In the genomic region with DNA sequence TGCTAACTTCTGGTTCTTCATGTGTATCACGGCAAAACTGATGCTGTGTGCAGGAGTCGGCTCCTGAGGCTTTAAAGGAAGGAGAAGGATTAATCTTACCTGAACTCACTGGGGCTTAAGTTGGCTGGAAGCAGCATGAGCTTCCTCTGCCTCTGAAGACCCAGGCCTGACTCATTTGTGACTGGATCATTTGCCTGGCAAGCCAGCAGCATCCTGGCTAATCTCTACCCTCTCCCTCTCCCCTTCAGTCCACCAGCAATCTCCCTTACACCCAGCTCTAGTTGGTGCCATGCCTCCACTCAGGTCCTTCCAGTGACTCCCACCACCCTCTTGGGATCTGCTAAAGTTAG, we compare ENCODE assay signal across 1 cellular context.
TF ChIP-seq lines count a peak whose summit lies in the region.

No MANE protein-coding gene starts in this region.

TF ChIP-seq in SK-N-SH treated with all-trans-retinoic acid at 6 μM for 48 hours, 23 proteins besides CTCF, POLR2A, EP300 and RAD21 (continued from another document):
- TF ChIP-seq, protein P1, sequence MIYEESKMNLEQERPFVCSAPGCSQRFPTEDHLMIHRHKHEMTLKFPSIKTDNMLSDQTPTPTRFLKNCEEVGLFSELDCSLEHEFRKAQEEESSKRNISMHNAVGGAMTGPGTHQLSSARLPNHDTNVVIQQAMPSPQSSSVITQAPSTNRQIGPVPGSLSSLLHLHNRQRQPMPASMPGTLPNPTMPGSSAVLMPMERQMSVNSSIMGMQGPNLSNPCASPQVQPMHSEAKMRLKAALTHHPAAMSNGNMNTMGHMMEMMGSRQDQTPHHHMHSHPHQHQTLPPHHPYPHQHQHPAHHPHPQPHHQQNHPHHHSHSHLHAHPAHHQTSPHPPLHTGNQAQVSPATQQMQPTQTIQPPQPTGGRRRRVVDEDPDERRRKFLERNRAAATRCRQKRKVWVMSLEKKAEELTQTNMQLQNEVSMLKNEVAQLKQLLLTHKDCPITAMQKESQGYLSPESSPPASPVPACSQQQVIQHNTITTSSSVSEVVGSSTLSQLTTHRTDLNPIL (CRISPR knock-in tag; IDR thresholded peaks at IDR 0.05; ENCODE audit: low read depth) = no peak
- TF ChIP-seq BACH2 (CRISPR knock-in tag; IDR thresholded peaks at IDR 0.05; ENCODE audit: borderline replicate concordance) (no peak), ZC3H10 (CRISPR knock-in tag; IDR thresholded peaks at IDR 0.05) (no peak), ZNF8 (CRISPR knock-in tag; IDR thresholded peaks at IDR 0.05) (no peak), TCF4 (CRISPR knock-in tag; IDR thresholded peaks at IDR 0.05; ENCODE audit: borderline replicate concordance) (no peak)
- TF ChIP-seq, protein P2, sequence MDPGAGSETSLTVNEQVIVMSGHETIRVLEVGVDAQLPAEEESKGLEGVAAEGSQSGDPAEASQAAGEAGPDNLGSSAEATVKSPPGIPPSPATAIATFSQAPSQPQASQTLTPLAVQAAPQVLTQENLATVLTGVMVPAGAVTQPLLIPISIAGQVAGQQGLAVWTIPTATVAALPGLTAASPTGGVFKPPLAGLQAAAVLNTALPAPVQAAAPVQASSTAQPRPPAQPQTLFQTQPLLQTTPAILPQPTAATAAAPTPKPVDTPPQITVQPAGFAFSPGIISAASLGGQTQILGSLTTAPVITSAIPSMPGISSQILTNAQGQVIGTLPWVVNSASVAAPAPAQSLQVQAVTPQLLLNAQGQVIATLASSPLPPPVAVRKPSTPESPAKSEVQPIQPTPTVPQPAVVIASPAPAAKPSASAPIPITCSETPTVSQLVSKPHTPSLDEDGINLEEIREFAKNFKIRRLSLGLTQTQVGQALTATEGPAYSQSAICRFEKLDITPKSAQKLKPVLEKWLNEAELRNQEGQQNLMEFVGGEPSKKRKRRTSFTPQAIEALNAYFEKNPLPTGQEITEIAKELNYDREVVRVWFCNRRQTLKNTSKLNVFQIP (CRISPR knock-in tag; IDR thresholded peaks at IDR 0.05; ENCODE audit: borderline replicate concordance, low read depth) = no peak
